2 cellular contexts compared by ENCODE assay signal in genomic region chr12:49953961-49954835, GRCh38.
TF ChIP-seq lines count a peak whose summit lies in the region.

No MANE protein-coding gene starts in this region.

TF ChIP-seq in HEK293, 187 proteins besides CTCF, POLR2A, EP300 and RAD21:
- TF ChIP-seq REST (tag by site-specific recombination; IDR thresholded peaks at IDR 0.05) (no peak), ZNF423 (tag by site-specific recombination; IDR thresholded peaks at IDR 0.05) (no peak), WT1 (tag by site-specific recombination; IDR thresholded peaks at IDR 0.05) (no peak), ZSCAN18 (tag by site-specific recombination; IDR thresholded peaks at IDR 0.05) (no peak), ZNF341 (tag by site-specific recombination; IDR thresholded peaks at IDR 0.05; ENCODE audit: low read depth) (peak; percentile 88), ZNF585B (tag by site-specific recombination; IDR thresholded peaks at IDR 0.05) (no peak)
- TF ChIP-seq, protein P1, sequence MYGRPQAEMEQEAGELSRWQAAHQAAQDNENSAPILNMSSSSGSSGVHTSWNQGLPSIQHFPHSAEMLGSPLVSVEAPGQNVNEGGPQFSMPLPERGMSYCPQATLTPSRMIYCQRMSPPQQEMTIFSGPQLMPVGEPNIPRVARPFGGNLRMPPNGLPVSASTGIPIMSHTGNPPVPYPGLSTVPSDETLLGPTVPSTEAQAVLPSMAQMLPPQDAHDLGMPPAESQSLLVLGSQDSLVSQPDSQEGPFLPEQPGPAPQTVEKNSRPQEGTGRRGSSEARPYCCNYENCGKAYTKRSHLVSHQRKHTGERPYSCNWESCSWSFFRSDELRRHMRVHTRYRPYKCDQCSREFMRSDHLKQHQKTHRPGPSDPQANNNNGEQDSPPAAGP (tag by site-specific recombination; IDR thresholded peaks at IDR 0.05), result no peak

TF ChIP-seq in H1, 55 proteins besides CTCF, POLR2A, EP300 and RAD21:
- TF ChIP-seq GTF2F1 (IDR thresholded peaks at IDR 0.05; ENCODE audit: borderline replicate concordance, low read depth, low read length) (no peak), RFX5 (IDR thresholded peaks at IDR 0.05; ENCODE audit: borderline replicate concordance, low read depth, low read length) (no peak), ZNF274 (IDR thresholded peaks at IDR 0.05; ENCODE audit: borderline replicate concordance, extremely low read depth, low read length) (no peak), PHF8 (conservative IDR thresholded peaks at IDR 0.05; ENCODE audit: low read depth, low read length) (no peak), ATF2 (IDR thresholded peaks at IDR 0.05; ENCODE audit: low read length) (no peak), CBX8 (IDR thresholded peaks at IDR 0.05; ENCODE audit: borderline replicate concordance, low read depth, low read length) (no peak), TAF1 (IDR thresholded peaks at IDR 0.05; ENCODE audit: low read depth, low read length) (no peak)
TF ChIP-seq in H1: peak in this region for 0.
